In the genomic region with DNA sequence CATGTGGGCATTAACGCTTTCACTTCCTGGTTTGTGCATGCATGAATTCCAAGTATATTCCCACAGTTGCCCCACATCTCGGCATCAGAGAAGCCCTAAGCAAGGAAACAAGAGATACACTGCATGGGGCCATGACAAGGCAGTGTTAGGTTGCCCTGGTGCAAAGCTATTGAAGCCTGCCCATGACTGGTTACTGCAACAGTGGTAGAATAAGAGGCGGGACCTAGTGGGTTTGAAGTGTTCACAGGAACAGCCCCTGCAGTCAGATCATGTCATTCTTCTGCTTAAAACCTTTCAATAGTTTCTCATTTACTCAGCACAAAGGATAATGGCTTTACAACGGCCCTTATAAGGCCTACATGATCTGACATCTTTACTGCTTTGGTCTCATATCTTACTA, we compare ENCODE assay signal across 1 cellular context.
TF ChIP-seq lines count a peak whose summit lies in the region.

No MANE protein-coding gene starts in this region.

TF ChIP-seq in GM12878, 131 proteins besides CTCF, POLR2A, EP300 and RAD21 (continued from another document):
- no peak for TF ChIP-seq TAF1 (IDR thresholded peaks at IDR 0.05; ENCODE audit: borderline replicate concordance, low read depth, low read length)
- no peak for TF ChIP-seq USF1 (IDR thresholded peaks at IDR 0.05; ENCODE audit: borderline replicate concordance, extremely low read length, insufficient read depth, low read depth, low read length)
- TF ChIP-seq CHD2 (IDR thresholded peaks at IDR 0.05; ENCODE audit: borderline replicate concordance, low read depth, low read length): no peak
- TF ChIP-seq FOXK2 (IDR thresholded peaks at IDR 0.05): no peak
- no peak for TF ChIP-seq MYC (IDR thresholded peaks at IDR 0.05; ENCODE audit: insufficient read depth, insufficient read length, insufficient replicate concordance, low read length, severe bottlenecking)
- no peak for TF ChIP-seq IRF4 (IDR thresholded peaks at IDR 0.05; ENCODE audit: low read depth, low read length)
- TF ChIP-seq, protein P1, sequence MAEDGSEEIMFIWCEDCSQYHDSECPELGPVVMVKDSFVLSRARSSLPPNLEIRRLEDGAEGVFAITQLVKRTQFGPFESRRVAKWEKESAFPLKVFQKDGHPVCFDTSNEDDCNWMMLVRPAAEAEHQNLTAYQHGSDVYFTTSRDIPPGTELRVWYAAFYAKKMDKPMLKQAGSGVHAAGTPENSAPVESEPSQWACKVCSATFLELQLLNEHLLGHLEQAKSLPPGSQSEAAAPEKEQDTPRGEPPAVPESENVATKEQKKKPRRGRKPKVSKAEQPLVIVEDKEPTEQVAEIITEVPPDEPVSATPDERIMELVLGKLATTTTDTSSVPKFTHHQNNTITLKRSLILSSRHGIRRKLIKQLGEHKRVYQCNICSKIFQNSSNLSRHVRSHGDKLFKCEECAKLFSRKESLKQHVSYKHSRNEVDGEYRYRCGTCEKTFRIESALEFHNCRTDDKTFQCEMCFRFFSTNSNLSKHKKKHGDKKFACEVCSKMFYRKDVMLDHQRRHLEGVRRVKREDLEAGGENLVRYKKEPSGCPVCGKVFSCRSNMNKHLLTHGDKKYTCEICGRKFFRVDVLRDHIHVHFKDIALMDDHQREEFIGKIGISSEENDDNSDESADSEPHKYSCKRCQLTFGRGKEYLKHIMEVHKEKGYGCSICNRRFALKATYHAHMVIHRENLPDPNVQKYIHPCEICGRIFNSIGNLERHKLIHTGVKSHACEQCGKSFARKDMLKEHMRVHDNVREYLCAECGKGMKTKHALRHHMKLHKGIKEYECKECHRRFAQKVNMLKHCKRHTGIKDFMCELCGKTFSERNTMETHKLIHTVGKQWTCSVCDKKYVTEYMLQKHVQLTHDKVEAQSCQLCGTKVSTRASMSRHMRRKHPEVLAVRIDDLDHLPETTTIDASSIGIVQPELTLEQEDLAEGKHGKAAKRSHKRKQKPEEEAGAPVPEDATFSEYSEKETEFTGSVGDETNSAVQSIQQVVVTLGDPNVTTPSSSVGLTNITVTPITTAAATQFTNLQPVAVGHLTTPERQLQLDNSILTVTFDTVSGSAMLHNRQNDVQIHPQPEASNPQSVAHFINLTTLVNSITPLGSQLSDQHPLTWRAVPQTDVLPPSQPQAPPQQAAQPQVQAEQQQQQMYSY (CRISPR knock-in tag; IDR thresholded peaks at IDR 0.05): no peak
- TF ChIP-seq RELA (IDR thresholded peaks at IDR 0.05; ENCODE audit: borderline replicate concordance, partially characterized antibody): no peak
- no peak for TF ChIP-seq RFX5 (IDR thresholded peaks at IDR 0.05; ENCODE audit: low read depth, low read length)
- no peak for TF ChIP-seq ZZZ3 (IDR thresholded peaks at IDR 0.05; ENCODE audit: control insufficient read depth, insufficient read length, low read depth)
- TF ChIP-seq ELK1 (IDR thresholded peaks at IDR 0.05; ENCODE audit: low read depth, low read length): no peak
- no peak for TF ChIP-seq POLR2AphosphoS5 (IDR thresholded peaks at IDR 0.05; ENCODE audit: low read length)
